ENCODE assay signal across 13 cellular contexts in the genomic region with DNA sequence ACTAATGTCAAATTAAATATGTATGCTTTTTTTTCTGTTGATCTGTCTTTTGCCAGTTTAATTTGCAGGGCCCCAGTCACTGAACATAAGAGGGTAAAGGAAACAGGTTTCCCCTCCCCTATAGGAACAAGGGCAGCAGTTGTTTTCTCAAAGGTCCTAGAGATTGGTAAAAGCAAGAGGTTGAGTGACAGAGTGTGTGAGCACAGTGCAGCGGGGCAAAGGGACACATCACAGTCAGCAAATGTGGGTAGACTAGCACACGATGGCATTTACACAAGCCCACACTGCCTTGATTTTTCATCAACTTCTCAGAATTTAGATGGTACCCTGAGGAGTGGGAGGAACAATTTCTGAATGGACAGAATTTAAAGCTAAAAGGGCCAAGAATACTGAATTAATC.
"Had no signal": no experiment of that assay in that cellular context is flagged by ENCODE, and none has a peak within 500 bp of the region (broad histone marks: within the 10 kb centered on the region; RNA-seq: fewer than 3 reads in every experiment).

No MANE protein-coding gene starts in this region.

- DNase-seq: activated CD4-positive, alpha-beta memory T cell treated with anti-CD3 and anti-CD28 coated beads, Interleukin-2, amount 10 ng/mL, durations not matched to agents 7 days and 5 days; activated CD4-positive, CD25-positive, alpha-beta regulatory T cell treated with anti-CD3 and anti-CD28 coated beads, Interleukin-2, amount 50 U/mL, for 72 hours; activated CD8-positive, alpha-beta memory T cell treated with anti-CD3 and anti-CD28 coated beads, Interleukin-2, amount 50 U/mL, for 48 hours; activated naive CD4-positive, alpha-beta T cell treated with anti-CD3 and anti-CD28 coated beads for 36 hours; dorsolateral prefrontal cortex; left colon; lower lobe of right lung; nucleus accumbens; stimulated activated CD4-positive, alpha-beta T cell treated with anti-CD3 and anti-CD28 coated beads, Interleukin-2, amount 100 ng/mL, for 48 hours; stomach; T1000 had no signal

- H3K27ac ChIP-seq: dorsolateral prefrontal cortex, lower lobe of right lung, stomach had no signal

- H3K9me3 ChIP-seq: lower lobe of right lung, stomach had no signal

- H3K36me3 ChIP-seq: lower lobe of right lung, stomach had no signal

- H3K4me1 ChIP-seq: lower lobe of right lung had no signal

- H3K4me3 ChIP-seq: dorsolateral prefrontal cortex, lower lobe of right lung, stomach had no signal

- H3K27me3 ChIP-seq: dorsolateral prefrontal cortex, stomach had no signal

- ATAC-seq: lower lobe of right lung had no signal

- FAIRE-seq: endometrium, islet of Langerhans had no signal
